1 cellular context compared by ENCODE assay signal in genomic region chr22:41092847-41093371, GRCh38.
TF ChIP-seq lines count a peak whose summit lies in the region.

No MANE protein-coding gene starts in this region.

TF ChIP-seq in GM23338, 12 proteins besides CTCF, POLR2A, EP300 and RAD21 (continued from another document):
- TF ChIP-seq ZNF462 (CRISPR knock-in tag; IDR thresholded peaks at IDR 0.05) (no peak), ETS1 (IDR thresholded peaks at IDR 0.05) (no peak), ZNF331 (CRISPR knock-in tag; IDR thresholded peaks at IDR 0.05; ENCODE audit: low read depth) (no peak), EZH2phosphoT487 (IDR thresholded peaks at IDR 0.05; ENCODE audit: unreplicated experiment) (no peak)
TF ChIP-seq in GM23338: peak in this region for 0.
